Comparison of ENCODE assay signal across 16 cellular contexts in genomic region chr6:156931283-156931682, GRCh38.
DNase-seq lines count a peak whose midpoint lies in the region; ATAC-seq and TF ChIP-seq lines count a peak whose summit lies in the region.
"Had no signal": no experiment of that assay in that cellular context is flagged by ENCODE, and none has a peak within 500 bp of the region (broad histone marks: within the 10 kb centered on the region; RNA-seq: fewer than 3 reads in every experiment).

No MANE protein-coding gene starts in this region.

- H3K9me3 ChIP-seq in heart left ventricle, result no peaks in the 10 kb centered on the region
- H3K9me3 ChIP-seq in mesenchymal stem cell (ENCODE audit: control insufficient read depth, low read length), result no peaks in the 10 kb centered on the region
- H3K9me3 ChIP-seq: BE2C, Caco-2 had no signal

- H3K4me1 Mint-ChIP-seq in activated naive CD4-positive, alpha-beta T cell treated with anti-CD3 and anti-CD28 coated beads, Interleukin-2, amount 10 ng/mL, durations not matched to agents 7 days and 5 days, result peaks cover 4% of the 10 kb centered on the region

- no peak overlapping the region for H3K18ac ChIP-seq in mesenchymal stem cell (ENCODE audit: low read depth in 1 of 2, low read length in 2 of 2)

- H4K8ac ChIP-seq in mesenchymal stem cell (ENCODE audit: low read length), result no peak overlapping the region

- ATAC-seq in heart left ventricle, result peak in 3 of 4 donors; percentile 14 to 67 (median 29)

- no peak overlapping the region for H2AFZ ChIP-seq in mesenchymal stem cell (ENCODE audit: low read depth, low read length)

- peak overlapping the region; percentile 5 for H2BK120ac ChIP-seq in mesenchymal stem cell (ENCODE audit: low read depth, low read length)

- no peak overlapping the region for H3K4me3 Mint-ChIP-seq in activated naive CD4-positive, alpha-beta T cell treated with anti-CD3 and anti-CD28 coated beads, Interleukin-2, amount 10 ng/mL, durations not matched to agents 7 days and 5 days
- H3K4me3 Mint-ChIP-seq: CD4-positive, alpha-beta T cell; H9 had no signal

- peaks cover 20% of the 10 kb centered on the region for H3K36me3 Mint-ChIP-seq in activated naive CD4-positive, alpha-beta T cell treated with anti-CD3 and anti-CD28 coated beads, Interleukin-2, amount 10 ng/mL, durations not matched to agents 7 days and 5 days

- H3K4me2 ChIP-seq in mesenchymal stem cell (ENCODE audit: low read length, poor library complexity, severe bottlenecking), result no peak overlapping the region

- no peak overlapping the region for H3K9ac ChIP-seq in mesenchymal stem cell (ENCODE audit: low read length)

- DNase-seq in heart left ventricle (no peak), cardiac septum (ENCODE audit: low spot score) (no peak), mesenchymal stem cell (no peak), HCEC 1CT (no peak), activated gamma-delta T cell (lab: John Stamatoyannopoulos, UW) (no peak)
- no peak for DNase-seq in activated naive CD4-positive, alpha-beta T cell treated with anti-CD3 and anti-CD28 coated beads, Interleukin-2, amount 10 ng/mL, durations not matched to agents 7 days and 5 days
- DNase-seq: ACHN; BE2C; C1 segment of cervical spinal cord; Caco-2; CD4-positive, alpha-beta T cell; GF-D8; GOT3; H9 had no signal

- no peaks in the 10 kb centered on the region for H3K27me3 ChIP-seq in heart left ventricle
- H3K27me3 ChIP-seq in mesenchymal stem cell (ENCODE audit: control insufficient read depth in 1 of 2, insufficient read depth in 1 of 2, low read length in 2 of 2), result no peaks in the 10 kb centered on the region
- H3K27me3 ChIP-seq: BE2C had no signal

- TF ChIP-seq CTCF in heart left ventricle (IDR thresholded peaks at IDR 0.05) (no peak), C4-2B (conservative IDR thresholded peaks at IDR 0.05) (no peak), VCaP (conservative IDR thresholded peaks at IDR 0.05) (no peak)

- H2BK15ac ChIP-seq in mesenchymal stem cell (ENCODE audit: low read depth, poor library complexity, severe bottlenecking), result no peak overlapping the region

- 64 to 80% (median 71%) methylated on average over 3 of the region's 3 CpGs for WGBS in heart left ventricle, 4 donors
- 97% methylated on average over 3 of the region's 3 CpGs for WGBS in mesenchymal stem cell

- H4K91ac ChIP-seq in mesenchymal stem cell (ENCODE audit: low read length), result no peak overlapping the region

- H3K4me3 ChIP-seq in heart left ventricle (no peak overlapping the region), mesenchymal stem cell (ENCODE audit: insufficient read depth in 1 of 2, low read depth in 1 of 2, low read length in 2 of 2) (no peak overlapping the region)

- H3K79me1 ChIP-seq in mesenchymal stem cell (replicated peaks; ENCODE audit: low read length, poor library complexity, severe bottlenecking), result peaks cover 40% of the 10 kb centered on the region

- TF ChIP-seq POLR2A in heart left ventricle (IDR thresholded peaks at IDR 0.05), result no peak

- no peak overlapping the region for H3K23ac ChIP-seq in mesenchymal stem cell (ENCODE audit: low read length in 2 of 2)

- no peak overlapping the region for H2AK5ac ChIP-seq in mesenchymal stem cell (ENCODE audit: low read length, severe bottlenecking)

- CTCF ChIA-PET in activated naive CD4-positive, alpha-beta T cell treated with anti-CD3 and anti-CD28 coated beads, Interleukin-2, amount 10 ng/mL, durations not matched to agents 7 days and 5 days (lab: Charles Lee), result no interaction called here

- H3K4ac ChIP-seq in mesenchymal stem cell (ENCODE audit: low read depth in 1 of 2, low read length in 2 of 2), result no peak overlapping the region

- H3K14ac ChIP-seq in mesenchymal stem cell (ENCODE audit: low read length in 2 of 2), result no peak overlapping the region

- H3K4me1 ChIP-seq in heart left ventricle (peaks cover 3 to 60% (median 29%) of the 10 kb centered on the region in 12 donors), mesenchymal stem cell (ENCODE audit: control insufficient read depth, insufficient read depth, low read depth, low read length) (peaks cover 5% of the 10 kb centered on the region)

- intact Hi-C loops in heart left ventricle (cut with DNase I) (loop anchor here in 1 of 10 donors (5.0 kb wide), 1 partner anchor 44 kb away; no protein-coding TSS in a partner anchor), cardiac septum (cut with DNase I) (no loop called here)

- no peaks in the 10 kb centered on the region for H3K9me3 Mint-ChIP-seq in activated naive CD4-positive, alpha-beta T cell treated with anti-CD3 and anti-CD28 coated beads, Interleukin-2, amount 10 ng/mL, durations not matched to agents 7 days and 5 days
- H3K9me3 Mint-ChIP-seq: CD4-positive, alpha-beta T cell; H9 had no signal

- H3K36me3 ChIP-seq in heart left ventricle (peaks cover 0 to 9% (median 0%) of the 10 kb centered on the region in 9 donors), mesenchymal stem cell (ENCODE audit: control insufficient read depth in 1 of 2, insufficient read depth in 2 of 2, low read depth in 1 of 2, low read length in 2 of 2) (peaks cover 5 to 7% of the 10 kb centered on the region in 2 experiments)
- H3K36me3 ChIP-seq: BE2C had no signal

- no peaks in the 10 kb centered on the region for H3K27me3 Mint-ChIP-seq in activated naive CD4-positive, alpha-beta T cell treated with anti-CD3 and anti-CD28 coated beads, Interleukin-2, amount 10 ng/mL, durations not matched to agents 7 days and 5 days
- H3K27me3 Mint-ChIP-seq: CD4-positive, alpha-beta T cell had no signal

- no peak overlapping the region for H2BK5ac ChIP-seq in mesenchymal stem cell (ENCODE audit: low read depth, low read length, poor library complexity, severe bottlenecking)

- H2BK12ac ChIP-seq in mesenchymal stem cell (ENCODE audit: low read length in 2 of 2), result no peak overlapping the region

- no peak overlapping the region for H3K27ac Mint-ChIP-seq in activated naive CD4-positive, alpha-beta T cell treated with anti-CD3 and anti-CD28 coated beads, Interleukin-2, amount 10 ng/mL, durations not matched to agents 7 days and 5 days
- H3K27ac Mint-ChIP-seq: CD4-positive, alpha-beta T cell had no signal

- peak overlapping the region in 2 of 12 donors; percentile 31 to 38 for H3K27ac ChIP-seq in heart left ventricle
- H3K27ac ChIP-seq in C4-2B, result peak overlapping the region; percentile 27; the same call in 1 of the 2 replicates
- H3K27ac ChIP-seq in VCaP, result peak overlapping the region; percentile 98
- no peak overlapping the region for H3K27ac ChIP-seq in mesenchymal stem cell (ENCODE audit: low read length, poor library complexity, severe bottlenecking)
